Comparison of ENCODE assay signal across 22 cellular contexts in genomic region chr2:104939570-104940235, GRCh38.
DNase-seq lines count a peak whose midpoint lies in the region; ATAC-seq, FAIRE-seq and TF ChIP-seq lines count a peak whose summit lies in the region.
"Had no signal": no experiment of that assay in that cellular context is flagged by ENCODE, and none has a peak within 500 bp of the region (broad histone marks: within the 10 kb centered on the region; RNA-seq: fewer than 3 reads in every experiment).

No MANE protein-coding gene starts in this region.

- no peaks in the 10 kb centered on the region for H3K79me2 ChIP-seq in mammary epithelial cell (ENCODE audit: insufficient read depth, low read length)

- WGBS in mammary epithelial cell (ENCODE audit: low coverage, missing lambda C conversion rate), result 45% methylated on average over 5 of the region's 12 CpGs
- 40 to 59% (median 48%) methylated on average over 12 of the region's 12 CpGs for WGBS in small intestine, 3 donors

- BruUV-seq in mammary epithelial cell (replicated peaks; lab: Mats Ljungman, UMichigan), result no TSS peak

- H3K4me1 ChIP-seq in mammary epithelial cell (ENCODE audit: insufficient read depth, low read length) (no peaks in the 10 kb centered on the region), small intestine (ENCODE audit: control insufficient read depth in 2 of 2, insufficient read depth in 1 of 2, low read depth in 1 of 2, low read length in 1 of 2) (no peaks in the 10 kb centered on the region)

- H3K9ac ChIP-seq in mammary epithelial cell (ENCODE audit: insufficient read depth, low read length), result no peak overlapping the region

- peak overlapping the region; percentile 30 for H2AFZ ChIP-seq in mammary epithelial cell (ENCODE audit: low read depth, low read length)

- H3K9me3 ChIP-seq in mammary epithelial cell (replicated peaks; ENCODE audit: insufficient read depth, low read length) (no peaks in the 10 kb centered on the region), small intestine (ENCODE audit: control insufficient read depth, low read depth) (no peaks in the 10 kb centered on the region)

- no peak for FAIRE-seq in small intestine (lab: Jason Lieb, UNC)
- FAIRE-seq: RCC 7860 had no signal

- ATAC-seq in HG02885 (IDR thresholded peaks at IDR 0.05; ENCODE audit: poor library complexity, unreplicated experiment), result no peak
- ATAC-seq: sciatic nerve had no signal

- no peaks in the 10 kb centered on the region for H4K20me1 ChIP-seq in mammary epithelial cell (ENCODE audit: insufficient read depth, low read length)

- no peak overlapping the region for H3K4me3 ChIP-seq in mammary epithelial cell (replicated peaks in 1 of 3; ENCODE audit: insufficient read depth in 1 of 3, low read depth in 2 of 3, low read length in 3 of 3)
- no peak overlapping the region for H3K4me3 ChIP-seq in small intestine (ENCODE audit: low read depth in 1 of 2, low read length in 2 of 2)

- CTCF ChIA-PET in mammary epithelial cell (lab: Charles Lee; ENCODE audit: low non-redundant PET), result no interaction called here

- H3K27me3 ChIP-seq in mammary epithelial cell (ENCODE audit: insufficient read depth, low read length), result no peaks in the 10 kb centered on the region
- no peaks in the 10 kb centered on the region for H3K27me3 ChIP-seq in small intestine (ENCODE audit: control insufficient read depth in 2 of 2, insufficient read depth in 2 of 2, low read length in 2 of 2)

- DNase-seq in DMS53 treated with DMSO at 0.1 percent for 48 hours (lab: John Stamatoyannopoulos, UW; ENCODE audit: unreplicated experiment) (peak; percentile 47), mammary epithelial cell (no peak), left kidney (ENCODE audit: low read depth, low spot score) (peak; percentile 75), small intestine (peak; percentile 67), NAMALWA (ENCODE audit: low spot score) (no peak), globus pallidus (ENCODE audit: low spot score) (no peak)
- DNase-seq in stimulated activated CD4-positive, alpha-beta T cell treated with anti-CD3 and anti-CD28 coated beads, Interleukin-1b, Interleukin-23, amount 100 ng/mL, for 48 hours, result no peak
- DNase-seq: activated CD4-positive, alpha-beta T cell treated with anti-CD3 and anti-CD28 coated beads, Interleukin-2, amount 10 ng/mL, durations not matched to agents 24 days and 14 days; activated CD8-positive, alpha-beta memory T cell treated with anti-CD3 and anti-CD28 coated beads, Interleukin-2, amount 50 U/mL, for 48 hours; activated gamma-delta T cell treated with Interleukin-2 at 50 U/mL for 16 hours; AML-193; amygdala; cerebellar nuclear complex; DMS 273 treated with DMSO at 0.1 percent for 48 hours; foreskin fibroblast; H7; Karpas-422; NCI-H1105; NCI-H82 had no signal

- in situ Hi-C loops in mammary epithelial cell (cut with MboI; ENCODE audit: low sequenced_read_pairs in 2 of 2), result no loop called here

- intact Hi-C loops in mammary epithelial cell (cut with micrococcal nuclease), result no loop called here

- H3K36me3 ChIP-seq in mammary epithelial cell (ENCODE audit: insufficient read depth, low read length), result no peaks in the 10 kb centered on the region
- H3K36me3 ChIP-seq in small intestine (ENCODE audit: control insufficient read depth in 2 of 2, insufficient read depth in 2 of 2, low read length in 2 of 2), result no peaks in the 10 kb centered on the region

- dilution Hi-C loops in mammary epithelial cell (cut with HindIII; ENCODE audit: low sequenced_read_pairs), result no loop called here

- H3K27ac ChIP-seq in mammary epithelial cell (ENCODE audit: insufficient read depth, low read depth, low read length) (no peak overlapping the region), small intestine (ENCODE audit: low read depth in 1 of 2, low read length in 1 of 2) (no peak overlapping the region)

- TF ChIP-seq CTCF in mammary epithelial cell (conservative IDR thresholded peaks at IDR 0.05 in 1 of 2, IDR thresholded peaks at IDR 0.05 in 1 of 2; ENCODE audit: extremely low read depth in 1 of 2, insufficient read depth in 1 of 2, low read depth in 1 of 2, low read length in 2 of 2), result no peak

- no peak overlapping the region for H3K4me2 ChIP-seq in mammary epithelial cell (ENCODE audit: insufficient read depth, low read depth, low read length)

Comparison
In these comparisons a context has a peak if more than half of its experiments do, and no peak if none do; other contexts are left out.
1. DNase-seq: peak in DMS53 treated with DMSO at 0.1 percent for 48 hours (single experiment), left kidney (single experiment) and small intestine (single experiment); none in mammary epithelial cell (single experiment), NAMALWA (single experiment), stimulated activated CD4-positive, alpha-beta T cell treated with anti-CD3 and anti-CD28 coated beads, Interleukin-1b, Interleukin-23, amount 100 ng/mL, for 48 hours (single experiment) and globus pallidus (single experiment).